1 cellular context compared by ENCODE assay signal in the genomic region with DNA sequence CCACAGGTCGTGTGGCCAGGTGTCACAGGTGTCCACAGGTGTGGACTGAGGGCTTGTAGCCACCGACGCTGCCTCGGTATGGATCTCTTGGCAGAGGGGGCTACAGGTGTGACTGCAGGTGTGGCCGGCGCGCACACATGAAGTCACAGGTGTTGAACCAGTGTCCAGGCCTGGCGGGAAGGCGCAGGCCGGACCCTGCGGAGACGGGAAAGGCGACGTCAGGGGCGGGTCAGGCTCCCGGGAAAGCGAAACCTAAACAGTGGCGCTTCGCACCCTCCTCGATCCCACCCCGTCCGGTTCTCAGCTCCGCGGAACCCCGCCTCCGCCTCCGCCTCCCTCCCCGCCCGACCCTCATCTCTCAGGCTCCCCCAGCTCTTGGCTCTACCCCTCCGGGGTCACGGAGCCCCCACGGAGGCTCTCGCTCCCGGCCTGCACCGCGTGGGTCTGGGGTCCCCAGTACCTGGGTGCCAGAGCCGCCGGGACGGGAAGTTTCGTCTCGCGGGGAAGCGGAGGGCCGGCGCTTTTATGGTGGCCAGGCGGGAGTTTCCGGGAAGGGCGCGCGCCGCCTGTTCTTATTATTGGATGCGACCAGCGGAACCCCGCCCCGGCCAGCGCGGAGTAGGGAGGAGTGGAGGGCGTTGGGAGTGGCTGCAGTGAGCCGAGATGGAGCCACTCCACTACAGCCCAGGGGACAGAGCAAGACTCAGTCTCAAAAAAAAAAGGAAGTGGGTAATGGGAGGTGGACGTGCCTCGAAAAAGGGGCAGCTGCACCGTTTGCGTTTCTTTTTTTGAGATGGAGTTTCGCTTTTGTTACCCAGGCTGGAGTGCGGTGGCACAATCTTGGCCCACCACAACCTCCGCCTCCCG.
TF ChIP-seq lines count a peak whose summit lies in the region.

IRF7 (minus strand) TSS at position 498 of the 867 bp plus-strand sequence. CDS start 586 bp downstream, outside the sequence.

TF ChIP-seq in HepG2, 621 proteins besides CTCF, POLR2A, EP300 and RAD21:
- TF ChIP-seq AKAP8 (CRISPR knock-in tag; IDR thresholded peaks at IDR 0.05) (peak; percentile 55; the same call in 1 of the 2 replicates), POLR2G (IDR thresholded peaks at IDR 0.05; ENCODE audit: low read depth, low read length) (0 out of 2 replicates have a peak, but pooled peaks have one; percentile 32), KDM6A (CRISPR knock-in tag; IDR thresholded peaks at IDR 0.05; ENCODE audit: low read depth) (no peak), ZSCAN5A (CRISPR knock-in tag; IDR thresholded peaks at IDR 0.05; ENCODE audit: borderline replicate concordance) (no peak), RBM22 (optimal IDR thresholded peaks at IDR 0.05; ENCODE audit: low read length) (peak; percentile 19), NFE2L1 (CRISPR knock-in tag; IDR thresholded peaks at IDR 0.05; ENCODE audit: borderline replicate concordance) (no peak), ZNF234 (CRISPR knock-in tag; conservative IDR thresholded peaks at IDR 0.05) (no peak), PAF1 (CRISPR knock-in tag; IDR thresholded peaks at IDR 0.05) (0 out of 2 replicates have a peak, but pooled peaks have one; percentile 37), AGO2 (optimal IDR thresholded peaks at IDR 0.05; ENCODE audit: low read depth, low read length) (peak; percentile 4)
